1 cellular context compared by ENCODE assay signal in the genomic region with DNA sequence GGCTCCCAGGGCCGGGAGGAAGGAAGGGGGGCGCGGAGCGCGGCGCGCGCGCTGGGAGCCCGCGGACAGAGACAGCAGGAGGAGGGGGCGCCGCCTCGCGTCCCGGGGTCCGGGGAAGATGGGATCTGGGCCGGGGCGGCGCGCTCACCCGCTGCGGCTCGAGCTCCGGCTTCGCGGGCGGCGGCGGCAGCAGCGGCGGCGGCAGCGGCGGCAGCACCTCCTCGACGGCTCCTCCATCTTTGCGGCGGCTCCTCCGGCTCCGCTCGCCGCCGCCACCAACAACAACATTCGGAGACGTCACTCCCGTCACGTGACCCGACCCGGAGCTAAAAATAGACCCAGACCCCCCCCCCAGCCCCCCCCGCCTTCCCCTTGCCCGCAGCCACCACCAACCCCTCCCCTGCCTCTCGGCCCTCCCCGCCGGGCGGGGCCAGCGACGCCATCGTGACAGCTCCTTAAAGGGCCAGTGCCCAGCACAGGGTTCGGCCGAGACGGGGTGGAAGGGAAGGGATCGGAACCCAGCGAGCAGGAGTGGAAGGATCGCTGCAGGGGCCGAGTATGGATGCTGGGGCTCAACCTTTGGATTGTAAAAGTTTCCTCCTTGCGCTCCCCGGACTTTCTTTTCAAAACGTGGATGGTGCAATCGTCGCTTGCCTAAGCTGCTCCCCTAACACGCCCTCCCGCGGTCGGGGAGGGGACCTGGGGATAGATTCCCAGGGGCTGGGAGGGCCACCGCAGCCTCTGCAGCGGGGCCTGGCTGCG.
TF ChIP-seq lines count a peak whose summit lies in the region.

Gene HDAC5 (minus strand): TSS at position 286 of the 762 bp plus-strand sequence. CDS start 6,126 bp downstream, outside the sequence.

TF ChIP-seq in HepG2, 621 proteins besides CTCF, POLR2A, EP300 and RAD21 (continued from another document and continues in another):
- TF ChIP-seq, protein P1, sequence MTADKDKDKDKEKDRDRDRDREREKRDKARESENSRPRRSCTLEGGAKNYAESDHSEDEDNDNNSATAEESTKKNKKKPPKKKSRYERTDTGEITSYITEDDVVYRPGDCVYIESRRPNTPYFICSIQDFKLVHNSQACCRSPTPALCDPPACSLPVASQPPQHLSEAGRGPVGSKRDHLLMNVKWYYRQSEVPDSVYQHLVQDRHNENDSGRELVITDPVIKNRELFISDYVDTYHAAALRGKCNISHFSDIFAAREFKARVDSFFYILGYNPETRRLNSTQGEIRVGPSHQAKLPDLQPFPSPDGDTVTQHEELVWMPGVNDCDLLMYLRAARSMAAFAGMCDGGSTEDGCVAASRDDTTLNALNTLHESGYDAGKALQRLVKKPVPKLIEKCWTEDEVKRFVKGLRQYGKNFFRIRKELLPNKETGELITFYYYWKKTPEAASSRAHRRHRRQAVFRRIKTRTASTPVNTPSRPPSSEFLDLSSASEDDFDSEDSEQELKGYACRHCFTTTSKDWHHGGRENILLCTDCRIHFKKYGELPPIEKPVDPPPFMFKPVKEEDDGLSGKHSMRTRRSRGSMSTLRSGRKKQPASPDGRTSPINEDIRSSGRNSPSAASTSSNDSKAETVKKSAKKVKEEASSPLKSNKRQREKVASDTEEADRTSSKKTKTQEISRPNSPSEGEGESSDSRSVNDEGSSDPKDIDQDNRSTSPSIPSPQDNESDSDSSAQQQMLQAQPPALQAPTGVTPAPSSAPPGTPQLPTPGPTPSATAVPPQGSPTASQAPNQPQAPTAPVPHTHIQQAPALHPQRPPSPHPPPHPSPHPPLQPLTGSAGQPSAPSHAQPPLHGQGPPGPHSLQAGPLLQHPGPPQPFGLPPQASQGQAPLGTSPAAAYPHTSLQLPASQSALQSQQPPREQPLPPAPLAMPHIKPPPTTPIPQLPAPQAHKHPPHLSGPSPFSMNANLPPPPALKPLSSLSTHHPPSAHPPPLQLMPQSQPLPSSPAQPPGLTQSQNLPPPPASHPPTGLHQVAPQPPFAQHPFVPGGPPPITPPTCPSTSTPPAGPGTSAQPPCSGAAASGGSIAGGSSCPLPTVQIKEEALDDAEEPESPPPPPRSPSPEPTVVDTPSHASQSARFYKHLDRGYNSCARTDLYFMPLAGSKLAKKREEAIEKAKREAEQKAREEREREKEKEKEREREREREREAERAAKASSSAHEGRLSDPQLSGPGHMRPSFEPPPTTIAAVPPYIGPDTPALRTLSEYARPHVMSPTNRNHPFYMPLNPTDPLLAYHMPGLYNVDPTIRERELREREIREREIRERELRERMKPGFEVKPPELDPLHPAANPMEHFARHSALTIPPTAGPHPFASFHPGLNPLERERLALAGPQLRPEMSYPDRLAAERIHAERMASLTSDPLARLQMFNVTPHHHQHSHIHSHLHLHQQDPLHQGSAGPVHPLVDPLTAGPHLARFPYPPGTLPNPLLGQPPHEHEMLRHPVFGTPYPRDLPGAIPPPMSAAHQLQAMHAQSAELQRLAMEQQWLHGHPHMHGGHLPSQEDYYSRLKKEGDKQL (CRISPR knock-in tag; IDR thresholded peaks at IDR 0.05; ENCODE audit: low read depth): 0 out of 2 replicates have a peak, but pooled peaks have one; percentile 34
- no peak for TF ChIP-seq MBNL3 (CRISPR knock-in tag; conservative IDR thresholded peaks at IDR 0.05)
- peak; percentile 56 for TF ChIP-seq AGO1 (IDR thresholded peaks at IDR 0.05; ENCODE audit: low read depth, low read length, poor library complexity, severe bottlenecking)
- TF ChIP-seq NCOA5 (CRISPR knock-in tag; IDR thresholded peaks at IDR 0.05): no peak
- TF ChIP-seq MTA3 (CRISPR knock-in tag; IDR thresholded peaks at IDR 0.05): no peak
- TF ChIP-seq CREM (IDR thresholded peaks at IDR 0.05): peak; percentile 59; the same call in 1 of the 2 replicates
- TF ChIP-seq CREM (CRISPR knock-in tag; IDR thresholded peaks at IDR 0.05): no peak
- no peak for TF ChIP-seq CCAR2 (optimal IDR thresholded peaks at IDR 0.05; ENCODE audit: low read depth, low read length)
- TF ChIP-seq ZNF354B (CRISPR knock-in tag; IDR thresholded peaks at IDR 0.05): no peak
- TF ChIP-seq CBFB (CRISPR knock-in tag; IDR thresholded peaks at IDR 0.05): no peak; the same call in 1 of the 2 replicates
- TF ChIP-seq ZSCAN30 (CRISPR knock-in tag; IDR thresholded peaks at IDR 0.05): no peak
- TF ChIP-seq SP1 (IDR thresholded peaks at IDR 0.05): no peak
- TF ChIP-seq SP1 (CRISPR knock-in tag; IDR thresholded peaks at IDR 0.05): peak; percentile 80
- no peak for TF ChIP-seq ZBTB34 (CRISPR knock-in tag; IDR thresholded peaks at IDR 0.05)
- TF ChIP-seq PRPF4 (IDR thresholded peaks at IDR 0.05; ENCODE audit: low read depth, low read length, poor library complexity, severe bottlenecking): no peak
- TF ChIP-seq GPN1 (CRISPR knock-in tag; IDR thresholded peaks at IDR 0.05; ENCODE audit: borderline replicate concordance): no peak
- peak; percentile 58; the same call in 1 of the 2 replicates for TF ChIP-seq RARG (CRISPR knock-in tag; IDR thresholded peaks at IDR 0.05; ENCODE audit: low read depth)
- no peak; the same call in 1 of the 2 replicates for TF ChIP-seq CENPT (CRISPR knock-in tag; IDR thresholded peaks at IDR 0.05; ENCODE audit: low read depth)
- no peak for TF ChIP-seq FOXC1 (CRISPR knock-in tag; IDR thresholded peaks at IDR 0.05; ENCODE audit: borderline replicate concordance)
- no peak for TF ChIP-seq NKX3-1 (CRISPR knock-in tag; IDR thresholded peaks at IDR 0.05)
- no peak for TF ChIP-seq CC2D1A (CRISPR knock-in tag; IDR thresholded peaks at IDR 0.05)
- TF ChIP-seq STAG1 (CRISPR knock-in tag; IDR thresholded peaks at IDR 0.05): peak; percentile 66
- TF ChIP-seq KDM3A (CRISPR knock-in tag; IDR thresholded peaks at IDR 0.05; ENCODE audit: low read depth): peak; percentile 95
- peak; percentile 29 for TF ChIP-seq POGZ (CRISPR knock-in tag; IDR thresholded peaks at IDR 0.05)
- no peak for TF ChIP-seq STAT5B (CRISPR knock-in tag; IDR thresholded peaks at IDR 0.05)
- peak; percentile 55 for TF ChIP-seq ZMYM4 (CRISPR knock-in tag; IDR thresholded peaks at IDR 0.05)
- TF ChIP-seq TCF12 (IDR thresholded peaks at IDR 0.05): no peak
- no peak; the same call in 1 of the 2 replicates for TF ChIP-seq TCF12 (CRISPR knock-in tag; IDR thresholded peaks at IDR 0.05)
- no peak for TF ChIP-seq ZNF121 (CRISPR knock-in tag; IDR thresholded peaks at IDR 0.05)
- no peak; the same call in 1 of the 2 replicates for TF ChIP-seq ZFP90 (CRISPR knock-in tag; IDR thresholded peaks at IDR 0.05; ENCODE audit: borderline replicate concordance)
- TF ChIP-seq TMF1 (CRISPR knock-in tag; IDR thresholded peaks at IDR 0.05; ENCODE audit: low read depth): no peak
- TF ChIP-seq, protein P2, sequence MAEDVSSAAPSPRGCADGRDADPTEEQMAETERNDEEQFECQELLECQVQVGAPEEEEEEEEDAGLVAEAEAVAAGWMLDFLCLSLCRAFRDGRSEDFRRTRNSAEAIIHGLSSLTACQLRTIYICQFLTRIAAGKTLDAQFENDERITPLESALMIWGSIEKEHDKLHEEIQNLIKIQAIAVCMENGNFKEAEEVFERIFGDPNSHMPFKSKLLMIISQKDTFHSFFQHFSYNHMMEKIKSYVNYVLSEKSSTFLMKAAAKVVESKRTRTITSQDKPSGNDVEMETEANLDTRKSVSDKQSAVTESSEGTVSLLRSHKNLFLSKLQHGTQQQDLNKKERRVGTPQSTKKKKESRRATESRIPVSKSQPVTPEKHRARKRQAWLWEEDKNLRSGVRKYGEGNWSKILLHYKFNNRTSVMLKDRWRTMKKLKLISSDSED (CRISPR knock-in tag; IDR thresholded peaks at IDR 0.05): no peak
- peak; percentile 55; the same call in 1 of the 2 replicates for TF ChIP-seq ZNF317 (CRISPR knock-in tag; IDR thresholded peaks at IDR 0.05)
- TF ChIP-seq ZMYM3 (CRISPR knock-in tag; IDR thresholded peaks at IDR 0.05): peak; percentile 98
- peak; percentile 46 for TF ChIP-seq MED8 (CRISPR knock-in tag; IDR thresholded peaks at IDR 0.05; ENCODE audit: insufficient replicate concordance)
- no peak for TF ChIP-seq SRSF4 (IDR thresholded peaks at IDR 0.05; ENCODE audit: low read depth, low read length, poor library complexity, severe bottlenecking)
- TF ChIP-seq ZNF275 (CRISPR knock-in tag; IDR thresholded peaks at IDR 0.05; ENCODE audit: borderline replicate concordance): peak; percentile 85
- TF ChIP-seq CBX2 (IDR thresholded peaks at IDR 0.05; ENCODE audit: low read depth, low read length): no peak
- no peak for TF ChIP-seq CBX2 (CRISPR knock-in tag; IDR thresholded peaks at IDR 0.05; ENCODE audit: low read depth)
- TF ChIP-seq PITX1 (CRISPR knock-in tag; IDR thresholded peaks at IDR 0.05): peak; percentile 58; the same call in 1 of the 2 replicates
- TF ChIP-seq, protein P3, sequence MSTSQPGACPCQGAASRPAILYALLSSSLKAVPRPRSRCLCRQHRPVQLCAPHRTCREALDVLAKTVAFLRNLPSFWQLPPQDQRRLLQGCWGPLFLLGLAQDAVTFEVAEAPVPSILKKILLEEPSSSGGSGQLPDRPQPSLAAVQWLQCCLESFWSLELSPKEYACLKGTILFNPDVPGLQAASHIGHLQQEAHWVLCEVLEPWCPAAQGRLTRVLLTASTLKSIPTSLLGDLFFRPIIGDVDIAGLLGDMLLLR (CRISPR knock-in tag; IDR thresholded peaks at IDR 0.05): no peak
- TF ChIP-seq ZNF207 (IDR thresholded peaks at IDR 0.05; ENCODE audit: borderline replicate concordance): no peak
- peak; percentile 80 for TF ChIP-seq ZNF18 (CRISPR knock-in tag; IDR thresholded peaks at IDR 0.05; ENCODE audit: insufficient replicate concordance)
- TF ChIP-seq KLF15 (CRISPR knock-in tag; IDR thresholded peaks at IDR 0.05; ENCODE audit: borderline replicate concordance): no peak
- TF ChIP-seq ZNF570 (CRISPR knock-in tag; IDR thresholded peaks at IDR 0.05; ENCODE audit: borderline replicate concordance): no peak
- no peak for TF ChIP-seq CAMTA2 (CRISPR knock-in tag; IDR thresholded peaks at IDR 0.05; ENCODE audit: borderline replicate concordance)
- TF ChIP-seq NFE2L2 (IDR thresholded peaks at IDR 0.05; ENCODE audit: low read length): no peak
- peak; percentile 76 for TF ChIP-seq CREB1 (IDR thresholded peaks at IDR 0.05)
- no peak; the same call in 1 of the 2 replicates for TF ChIP-seq CREB1 (CRISPR knock-in tag; IDR thresholded peaks at IDR 0.05)
- no peak for TF ChIP-seq ZNF563 (CRISPR knock-in tag; IDR thresholded peaks at IDR 0.05)
- TF ChIP-seq, protein P4, sequence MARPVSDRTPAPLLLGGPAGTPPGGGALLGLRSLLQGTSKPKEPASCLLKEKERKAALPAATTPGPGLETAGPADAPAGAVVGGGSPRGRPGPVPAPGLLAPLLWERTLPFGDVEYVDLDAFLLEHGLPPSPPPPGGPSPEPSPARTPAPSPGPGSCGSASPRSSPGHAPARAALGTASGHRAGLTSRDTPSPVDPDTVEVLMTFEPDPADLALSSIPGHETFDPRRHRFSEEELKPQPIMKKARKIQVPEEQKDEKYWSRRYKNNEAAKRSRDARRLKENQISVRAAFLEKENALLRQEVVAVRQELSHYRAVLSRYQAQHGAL (CRISPR knock-in tag; IDR thresholded peaks at IDR 0.05; ENCODE audit: not compliant biosample characterization): no peak
- TF ChIP-seq FLYWCH1 (CRISPR knock-in tag; IDR thresholded peaks at IDR 0.05): no peak
- TF ChIP-seq TAF1 (CRISPR knock-in tag; IDR thresholded peaks at IDR 0.05): peak; percentile 50; the same call in 1 of the 2 replicates
- TF ChIP-seq FOXK2 (IDR thresholded peaks at IDR 0.05): no peak
- TF ChIP-seq BCLAF1 (IDR thresholded peaks at IDR 0.05): no peak
- TF ChIP-seq U2AF2 (IDR thresholded peaks at IDR 0.05; ENCODE audit: low read depth, low read length): no peak
- peak; percentile 59; the same call in 1 of the 2 replicates for TF ChIP-seq PHF20 (CRISPR knock-in tag; IDR thresholded peaks at IDR 0.05)
